Comparison of ENCODE assay signal across 2 cellular contexts in genomic region chr1:119988316-119989067, GRCh38.
TF ChIP-seq lines count a peak whose summit lies in the region.

No MANE protein-coding gene starts in this region.

TF ChIP-seq in A549, 52 proteins besides CTCF, POLR2A, EP300 and RAD21 (continued from another document):
- no peak for TF ChIP-seq E2F6 (IDR thresholded peaks at IDR 0.05; ENCODE audit: borderline replicate concordance, low read depth)
- TF ChIP-seq JUN (IDR thresholded peaks at IDR 0.05): no peak
- no peak for TF ChIP-seq ELK1 (IDR thresholded peaks at IDR 0.05; ENCODE audit: low read depth, low read length)
- no peak for TF ChIP-seq TP53 (CRISPR knock-in tag; IDR thresholded peaks at IDR 0.05)
- no peak for TF ChIP-seq MAZ (IDR thresholded peaks at IDR 0.05; ENCODE audit: borderline replicate concordance, low read depth, low read length)
- no peak for TF ChIP-seq PHF8 (IDR thresholded peaks at IDR 0.05; ENCODE audit: borderline replicate concordance, low read depth)

TF ChIP-seq in SK-N-SH, 30 proteins besides CTCF, POLR2A, EP300 and RAD21 (continued from another document):
- TF ChIP-seq TCF12 (IDR thresholded peaks at IDR 0.05) (peak; percentile 42), SMC3 (IDR thresholded peaks at IDR 0.05; ENCODE audit: low read depth, low read length) (no peak), IRF3 (IDR thresholded peaks at IDR 0.05; ENCODE audit: low read depth, low read length) (no peak), MEF2A (IDR thresholded peaks at IDR 0.05; ENCODE audit: borderline replicate concordance, low read depth) (no peak), TEAD4 (IDR thresholded peaks at IDR 0.05; ENCODE audit: borderline replicate concordance, insufficient read depth) (no peak), RXRA (IDR thresholded peaks at IDR 0.05; ENCODE audit: borderline replicate concordance, low read depth) (no peak), RFX5 (IDR thresholded peaks at IDR 0.05; ENCODE audit: low read length) (no peak), USF1 (IDR thresholded peaks at IDR 0.05; ENCODE audit: borderline replicate concordance, low read depth) (no peak), PBX3 (IDR thresholded peaks at IDR 0.05) (peak; percentile 19), RCOR1 (IDR thresholded peaks at IDR 0.05; ENCODE audit: low read length) (no peak), FOXJ3 (CRISPR knock-in tag; IDR thresholded peaks at IDR 0.05) (no peak), USF2 (IDR thresholded peaks at IDR 0.05; ENCODE audit: borderline replicate concordance, low read depth, low read length) (no peak)
